1 cellular context compared by ENCODE assay signal in genomic region chr12:116495260-116495659, GRCh38.
TF ChIP-seq lines count a peak whose summit lies in the region.

No MANE protein-coding gene starts in this region.

TF ChIP-seq in GM23338, 12 proteins besides CTCF, POLR2A, EP300 and RAD21 (continued from another document):
- TF ChIP-seq, protein P1, sequence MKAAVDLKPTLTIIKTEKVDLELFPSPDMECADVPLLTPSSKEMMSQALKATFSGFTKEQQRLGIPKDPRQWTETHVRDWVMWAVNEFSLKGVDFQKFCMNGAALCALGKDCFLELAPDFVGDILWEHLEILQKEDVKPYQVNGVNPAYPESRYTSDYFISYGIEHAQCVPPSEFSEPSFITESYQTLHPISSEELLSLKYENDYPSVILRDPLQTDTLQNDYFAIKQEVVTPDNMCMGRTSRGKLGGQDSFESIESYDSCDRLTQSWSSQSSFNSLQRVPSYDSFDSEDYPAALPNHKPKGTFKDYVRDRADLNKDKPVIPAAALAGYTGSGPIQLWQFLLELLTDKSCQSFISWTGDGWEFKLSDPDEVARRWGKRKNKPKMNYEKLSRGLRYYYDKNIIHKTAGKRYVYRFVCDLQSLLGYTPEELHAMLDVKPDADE (IDR thresholded peaks at IDR 0.05), result no peak
